8 cellular contexts compared by ENCODE assay signal in the genomic region with DNA sequence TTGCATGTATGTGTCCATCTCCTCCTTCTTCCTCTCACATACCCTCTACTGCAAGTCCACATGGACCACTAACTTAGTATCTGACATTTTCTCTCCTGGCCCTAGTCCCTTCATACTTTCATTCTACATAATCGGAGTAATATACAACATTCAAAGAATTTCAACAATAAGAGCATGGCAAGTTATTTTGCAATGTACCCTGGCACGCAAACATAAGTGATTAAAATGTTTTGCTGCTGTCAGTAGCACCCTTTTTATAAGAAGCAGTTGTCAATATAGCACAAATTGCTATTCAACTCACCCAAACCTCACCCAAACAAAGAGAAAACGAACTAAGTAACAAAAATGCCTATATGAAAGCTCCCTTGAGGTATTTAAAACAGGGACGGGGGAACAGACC. TPM values are rescaled to one million over a fixed set of nuclear protein-coding genes. Genes with fewer than 3 reads are reported as not detected.
DNase-seq lines count a peak whose midpoint lies in the region; ATAC-seq and TF ChIP-seq lines count a peak whose summit lies in the region.

No MANE protein-coding gene starts in this region.

- no peaks in the 10 kb centered on the region for H3K27me3 ChIP-seq in CD4-positive, alpha-beta T cell (ENCODE audit: control insufficient read depth, insufficient read depth, low read length)
- no peaks in the 10 kb centered on the region for H3K27me3 ChIP-seq in endodermal cell (ENCODE audit: control insufficient read depth, insufficient read depth, low read length, poor library complexity, severe bottlenecking)

- no peak overlapping the region; the same call in 1 of the 2 replicates for H2AFZ ChIP-seq in OCI-LY7 (ENCODE audit: low read length)

- peaks cover 16% of the 10 kb centered on the region for H3K36me3 ChIP-seq in OCI-LY7 (ENCODE audit: insufficient read depth, low read length)
- no peaks in the 10 kb centered on the region for H3K36me3 ChIP-seq in endodermal cell (ENCODE audit: control insufficient read depth, insufficient read depth, low read length)

- peaks cover 77% of the 10 kb centered on the region for H3K79me2 ChIP-seq in OCI-LY7 (ENCODE audit: insufficient read depth, low read depth, low read length)

- BruUV-seq in OCI-LY7 (replicated peaks; lab: Mats Ljungman, UMichigan): no TSS peak

- H3K27ac Mint-ChIP-seq in CD4-positive, alpha-beta T cell: peak overlapping the region; percentile 98
- H3K27ac Mint-ChIP-seq in endodermal cell (peak overlapping the region; percentile 95), neural crest cell (ENCODE audit: unreplicated experiment) (peak overlapping the region; percentile 93)

- WGBS in endodermal cell (ENCODE audit: insufficient coverage in 1 of 2, insufficient read length in 1 of 2), 2 experiments: 25 to 33% methylated on average over 4 of the region's 4 CpGs

- intact Hi-C loops in CD4-positive, alpha-beta T cell (cut with DNase I, micrococcal nuclease): no loop called here
- intact Hi-C loops in OCI-LY7 (cut with micrococcal nuclease; ENCODE audit: unreplicated experiment): loop anchor here (1.0 kb wide), 1 partner anchor 119 kb away; no protein-coding TSS in a partner anchor

- H3K4me1 Mint-ChIP-seq in CD4-positive, alpha-beta T cell (ENCODE audit: low read depth): peaks cover 64% of the 10 kb centered on the region
- H3K4me1 Mint-ChIP-seq in endodermal cell (peaks cover 32% of the 10 kb centered on the region), neural crest cell (peaks cover 50% of the 10 kb centered on the region)

- TF ChIP-seq CTCF in CD4-positive, alpha-beta T cell (IDR thresholded peaks at IDR 0.05): no peak
- TF ChIP-seq CTCF in OCI-LY7 (conservative IDR thresholded peaks at IDR 0.05; ENCODE audit: low read length) (no peak), endodermal cell (conservative IDR thresholded peaks at IDR 0.05) (no peak), neural crest cell (conservative IDR thresholded peaks at IDR 0.05) (no peak)

- H3K27me3 Mint-ChIP-seq in CD4-positive, alpha-beta T cell: no peaks in the 10 kb centered on the region
- H3K27me3 Mint-ChIP-seq in endodermal cell (ENCODE audit: insufficient read depth) (no peaks in the 10 kb centered on the region), neural crest cell (ENCODE audit: low read depth) (no peaks in the 10 kb centered on the region)

- no peaks in the 10 kb centered on the region for H3K9me3 Mint-ChIP-seq in CD4-positive, alpha-beta T cell
- H3K9me3 Mint-ChIP-seq in endodermal cell (no peaks in the 10 kb centered on the region), neural crest cell (no peaks in the 10 kb centered on the region)

- H3K4me1 ChIP-seq in OCI-LY7 (ENCODE audit: insufficient read depth, low read length, poor library complexity, severe bottlenecking) (peaks cover 58% of the 10 kb centered on the region), endodermal cell (ENCODE audit: control insufficient read depth, insufficient read depth, low read length) (peaks cover 13% of the 10 kb centered on the region)

- H3K27ac ChIP-seq in CD4-positive, alpha-beta T cell (ENCODE audit: low read depth, low read length): peak overlapping the region; percentile 92
- H3K27ac ChIP-seq in OCI-LY7 (ENCODE audit: low read depth, low read length, poor library complexity, severe bottlenecking) (peak overlapping the region; percentile 89), endodermal cell (ENCODE audit: low read depth, low read length) (no peak overlapping the region)

- no peaks in the 10 kb centered on the region for H3K9me3 ChIP-seq in CD4-positive, alpha-beta T cell (ENCODE audit: control insufficient read depth, low read length)
- H3K9me3 ChIP-seq in OCI-LY7 (ENCODE audit: low read length) (no peaks in the 10 kb centered on the region), endodermal cell (ENCODE audit: control insufficient read depth, low read length) (no peaks in the 10 kb centered on the region)

- peaks cover 32% of the 10 kb centered on the region for H4K20me1 ChIP-seq in OCI-LY7 (ENCODE audit: insufficient read depth, low read length)

- peaks cover 28% of the 10 kb centered on the region for H3K36me3 Mint-ChIP-seq in CD4-positive, alpha-beta T cell (ENCODE audit: low read depth)
- H3K36me3 Mint-ChIP-seq in endodermal cell (ENCODE audit: low read depth): no peaks in the 10 kb centered on the region
- H3K36me3 Mint-ChIP-seq in neural crest cell (ENCODE audit: low read depth): no peaks in the 10 kb centered on the region

- H3K4me3 ChIP-seq in OCI-LY7 (ENCODE audit: low read depth, low read length, poor library complexity, severe bottlenecking) (peak overlapping the region; percentile 90), endodermal cell (ENCODE audit: low read length) (peak overlapping the region; percentile 94)

- CTCF ChIA-PET in CD4-positive, alpha-beta T cell (lab: Charles Lee): interaction anchor here (5.7 kb wide), 1 partner anchor 15 kb away, joined by 27 read pairs; no protein-coding TSS in a partner anchor
- CTCF ChIA-PET in OCI-LY7 (lab: Charles Lee; ENCODE audit: unreplicated experiment): no interaction called here

- no peak for DNase-seq in CD4-positive, alpha-beta T cell
- no peak for DNase-seq in OCI-LY7 (ENCODE audit: low spot score)
- no peak for DNase-seq in endodermal cell
- no peak for DNase-seq in neural crest cell (ENCODE audit: low read depth, low spot score)
- DNase-seq in retina: no peak
- DNase-seq in NCI-H748 treated with DMSO at 0.1 percent for 48 hours (lab: John Stamatoyannopoulos, UW): no peak
- DNase-seq in NCI-H2227 treated with DMSO at 0.1 percent for 48 hours (lab: John Stamatoyannopoulos, UW): no peak

- no peaks in the 10 kb centered on the region for H3K9me2 ChIP-seq in OCI-LY7 (ENCODE audit: insufficient read depth, low read length)

- H3K4me3 Mint-ChIP-seq in CD4-positive, alpha-beta T cell: peak overlapping the region; percentile 98
- peak overlapping the region; percentile 92 for H3K4me3 Mint-ChIP-seq in endodermal cell
- H3K4me3 Mint-ChIP-seq in neural crest cell: peak overlapping the region; percentile 96

- POLR2A ChIA-PET in CD4-positive, alpha-beta T cell (lab: Charles Lee): interaction anchor here (1.0 to 2.4 kb wide), 3 partner anchors 69 to 120 kb away, joined by 3 to 14 read pairs (median 3); a partner anchor contains a TSS
- POLR2A ChIA-PET in OCI-LY7 (lab: Charles Lee): interaction anchor here (1.0 to 3.3 kb wide), 2 partner anchors 121 to 125 kb away, joined by 3 to 20 read pairs; a partner anchor contains a TSS

- H3K4me2 ChIP-seq in OCI-LY7 (ENCODE audit: low read length): peak overlapping the region; percentile 86

- peak overlapping the region; percentile 81 for H3K9ac ChIP-seq in endodermal cell (ENCODE audit: extremely low read depth, low read length, poor library complexity, severe bottlenecking)

- ATAC-seq in CD4-positive, alpha-beta T cell (ENCODE audit: poor library complexity): no peak
- no peak for ATAC-seq in GM18868 (IDR thresholded peaks at IDR 0.05; ENCODE audit: unreplicated experiment)

RNA-seq across cellular contexts. Expression of a gene that starts 1.8 kb away (rescaled TPM):
- 10 to 100 TPM; 79.7 to 80.4 TPM for total RNA-seq in CD4-positive, alpha-beta T cell
- total RNA-seq in OCI-LY7 (2014; rRNA removed; shearing (Covaris generic)): 162 and 205 TPM in 2 replicates
- total RNA-seq in OCI-LY7 (2022) (264 and 323 TPM in 2 replicates), endodermal cell (100 to 1,000 TPM; 182 to 209 TPM), neural crest cell (169 and 170 TPM in 2 replicates)
- 221 TPM for polyA plus RNA-seq in endodermal cell (2013, experiment 1 of 2)
- polyA plus RNA-seq in endodermal cell (2013, experiment 2 of 2): 192 TPM
